23 cellular contexts compared by ENCODE assay signal in the genomic region with DNA sequence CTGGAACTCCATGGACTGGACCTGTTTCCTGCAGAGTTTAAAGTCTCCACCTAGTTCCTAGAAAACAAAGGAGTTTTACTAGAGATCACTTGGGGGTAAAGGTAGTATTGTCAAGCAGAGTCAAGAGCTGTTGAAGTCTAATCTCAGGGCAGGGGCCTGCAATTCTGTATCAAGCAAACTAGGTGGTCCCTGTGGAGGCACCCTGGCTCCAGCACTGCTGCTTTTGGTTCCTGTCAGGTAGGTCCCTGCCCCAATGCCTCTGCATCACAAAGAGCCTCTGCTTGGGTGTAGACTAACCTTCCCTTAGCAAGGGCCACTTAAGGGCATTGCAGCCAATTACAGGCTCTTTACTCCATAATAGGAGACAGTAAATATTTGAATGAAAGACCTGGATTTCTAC. TPM values are rescaled to one million over a fixed set of nuclear protein-coding genes. Genes with fewer than 3 reads are reported as not detected.
DNase-seq lines count a peak whose midpoint lies in the region.
"Had no signal": no experiment of that assay in that cellular context is flagged by ENCODE, and none has a peak within 500 bp of the region (broad histone marks: within the 10 kb centered on the region; RNA-seq: fewer than 3 reads in every experiment).

No MANE protein-coding gene starts in this region.

- no peak overlapping the region for H2AFZ ChIP-seq in neuronal stem cell (ENCODE audit: low read length)
- H2AFZ ChIP-seq: PC-9 had no signal

- peak overlapping the region; percentile 8 for H4K8ac ChIP-seq in neuronal stem cell (ENCODE audit: low read depth, low read length)

- H2AK5ac ChIP-seq in neuronal stem cell (ENCODE audit: low read depth, low read length): no peak overlapping the region

- H3K9ac ChIP-seq in HUES48 (ENCODE audit: low read depth, low read length) (no peak overlapping the region), neuronal stem cell (ENCODE audit: low read depth, low read length, poor library complexity) (no peak overlapping the region)
- H3K9ac ChIP-seq: BLaER1 treated with 17β-estradiol and CSF1 and Interleukin-3, amounts not matched to agents 10 nM and 100 nM had no signal

- H3K27ac Mint-ChIP-seq in activated naive CD4-positive, alpha-beta T cell treated with anti-CD3 and anti-CD28 coated beads for 36 hours: peak overlapping the region; percentile 97
- peak overlapping the region; percentile 97 for H3K27ac Mint-ChIP-seq in activated naive CD8-positive, alpha-beta T cell
- H3K27ac Mint-ChIP-seq: HFFc6 had no signal

- H3K9me3 Mint-ChIP-seq in activated naive CD4-positive, alpha-beta T cell treated with anti-CD3 and anti-CD28 coated beads for 36 hours: no peaks in the 10 kb centered on the region
- peaks cover 3% of the 10 kb centered on the region for H3K9me3 Mint-ChIP-seq in activated naive CD8-positive, alpha-beta T cell (ENCODE audit: low read depth)
- H3K9me3 Mint-ChIP-seq: CD8-positive, alpha-beta T cell; HFFc6 had no signal

- H3K9me3 ChIP-seq in HUES48 (ENCODE audit: control insufficient read depth, insufficient read depth, low read length) (no peaks in the 10 kb centered on the region), neuronal stem cell (replicated peaks in 1 of 2; ENCODE audit: control insufficient read depth in 2 of 2, insufficient read depth in 1 of 2, low read depth in 1 of 2, low read length in 2 of 2) (peaks cover 0 to 2% of the 10 kb centered on the region in 2 donors)

- intact Hi-C loops in activated naive CD4-positive, alpha-beta T cell treated with anti-CD3 and anti-CD28 coated beads for 36 hours (cut with micrococcal nuclease): no loop called here

- H3K4ac ChIP-seq in neuronal stem cell (ENCODE audit: low read length): no peak overlapping the region

- no peak overlapping the region for H3K18ac ChIP-seq in neuronal stem cell (ENCODE audit: low read length)

- H2BK120ac ChIP-seq in neuronal stem cell (ENCODE audit: low read depth, low read length): no peak overlapping the region

- no peaks in the 10 kb centered on the region for H3K27me3 ChIP-seq in HUES48 (ENCODE audit: control insufficient read depth, insufficient read depth, low read length)
- no peaks in the 10 kb centered on the region for H3K27me3 ChIP-seq in neuronal stem cell (ENCODE audit: control insufficient read depth in 3 of 3, insufficient read depth in 3 of 3, low read depth in 1 of 3, low read length in 3 of 3)
- H3K27me3 ChIP-seq: BLaER1 treated with 17β-estradiol and CSF1 and Interleukin-3, amounts not matched to agents 10 nM and 100 nM had no signal

- H3K27ac ChIP-seq in HUES48 (ENCODE audit: low read depth, low read length) (peak overlapping the region; percentile 17), neuronal stem cell (replicated peaks; ENCODE audit: low read length) (no peak overlapping the region)
- H3K27ac ChIP-seq: BLaER1 treated with 17β-estradiol and CSF1 and Interleukin-3, amounts not matched to agents 10 nM and 100 nM; PC-9; RWPE1 had no signal

- H3K4me1 ChIP-seq in HUES48 (ENCODE audit: control insufficient read depth, insufficient read depth, low read length) (peaks cover 11% of the 10 kb centered on the region; the same call in 1 of the 2 replicates), neuronal stem cell (ENCODE audit: control insufficient read depth in 2 of 2, insufficient read depth in 1 of 2, low read depth in 1 of 2, low read length in 2 of 2) (no peaks in the 10 kb centered on the region)

- no peak overlapping the region for H2BK12ac ChIP-seq in neuronal stem cell (ENCODE audit: low read length)

- no peak overlapping the region for H3K23ac ChIP-seq in neuronal stem cell (ENCODE audit: low read depth, low read length, poor library complexity)

- H2BK15ac ChIP-seq in neuronal stem cell (ENCODE audit: low read length): no peak overlapping the region

- no peak for DNase-seq in activated naive CD4-positive, alpha-beta T cell treated with anti-CD3 and anti-CD28 coated beads for 36 hours
- no peak for DNase-seq in activated naive CD4-positive, alpha-beta T cell treated with Interleukin-2 at 50 U/mL for 16 hours
- DNase-seq in neuronal stem cell (ENCODE audit: low spot score) (no peak), NCI-H510A (lab: John Stamatoyannopoulos, UW) (no peak)
- no peak for DNase-seq in stimulated activated CD4-positive, alpha-beta T cell treated with anti-CD3 and anti-CD28 coated beads, Interleukin-4, amount 100 ng/mL, for 4 hours
- DNase-seq: Calu3; CD8-positive, alpha-beta T cell; DMS53; EL; GOT3; HFFc6; IMR-90; NCI-H1048; NCI-H1436 treated with DMSO at 0.1 percent for 48 hours; NCI-H2081; NCI-H524; NCI-H82; PC-9; SIG-M5 had no signal

- no peaks in the 10 kb centered on the region for H3K27me3 Mint-ChIP-seq in activated naive CD4-positive, alpha-beta T cell treated with anti-CD3 and anti-CD28 coated beads for 36 hours (ENCODE audit: low read depth)
- H3K27me3 Mint-ChIP-seq in activated naive CD8-positive, alpha-beta T cell: no peaks in the 10 kb centered on the region

- no peak overlapping the region for H2BK5ac ChIP-seq in neuronal stem cell (ENCODE audit: low read length)

- H3K36me3 Mint-ChIP-seq in activated naive CD4-positive, alpha-beta T cell treated with anti-CD3 and anti-CD28 coated beads for 36 hours (ENCODE audit: low read depth): peaks cover 39% of the 10 kb centered on the region
- H3K36me3 Mint-ChIP-seq in activated naive CD8-positive, alpha-beta T cell: peaks cover 29% of the 10 kb centered on the region

- H3K14ac ChIP-seq in neuronal stem cell (ENCODE audit: low read length): no peak overlapping the region

- H3K4me1 Mint-ChIP-seq in activated naive CD4-positive, alpha-beta T cell treated with anti-CD3 and anti-CD28 coated beads for 36 hours (ENCODE audit: low read depth): peaks cover 60% of the 10 kb centered on the region
- peaks cover 62% of the 10 kb centered on the region for H3K4me1 Mint-ChIP-seq in activated naive CD8-positive, alpha-beta T cell (ENCODE audit: low read depth)

- no peak overlapping the region for H3K4me3 ChIP-seq in HUES48 (ENCODE audit: low read depth, low read length)
- no peak overlapping the region for H3K4me3 ChIP-seq in neuronal stem cell (ENCODE audit: low read length in 2 of 2)
- H3K4me3 ChIP-seq: BLaER1 treated with 17β-estradiol and CSF1 and Interleukin-3, amounts not matched to agents 10 nM and 100 nM; PC-9 had no signal

- H3K36me3 ChIP-seq in HUES48 (ENCODE audit: control insufficient read depth, insufficient read depth, low read length): no peaks in the 10 kb centered on the region; the same call in 1 of the 2 replicates
- peaks cover 0 to 5% of the 10 kb centered on the region in 2 donors for H3K36me3 ChIP-seq in neuronal stem cell (replicated peaks in 1 of 2; ENCODE audit: control insufficient read depth in 2 of 2, insufficient read depth in 2 of 2, low read length in 2 of 2)

- H3K4me2 ChIP-seq in neuronal stem cell (ENCODE audit: insufficient read depth, low read length, poor library complexity, severe bottlenecking): no peak overlapping the region
- H3K4me2 ChIP-seq: BLaER1 treated with 17β-estradiol and CSF1 and Interleukin-3, amounts not matched to agents 10 nM and 100 nM; PC-9 had no signal

- H4K91ac ChIP-seq in neuronal stem cell (ENCODE audit: low read depth, low read length, poor library complexity): no peak overlapping the region

- H3K79me1 ChIP-seq in neuronal stem cell (ENCODE audit: low read depth, low read length): no peaks in the 10 kb centered on the region

- CTCF ChIA-PET in activated naive CD4-positive, alpha-beta T cell treated with anti-CD3 and anti-CD28 coated beads for 36 hours (lab: Charles Lee): no interaction called here

- no peak overlapping the region for H3K4me3 Mint-ChIP-seq in activated naive CD4-positive, alpha-beta T cell treated with anti-CD3 and anti-CD28 coated beads for 36 hours
- no peak overlapping the region for H3K4me3 Mint-ChIP-seq in activated naive CD8-positive, alpha-beta T cell
- H3K4me3 Mint-ChIP-seq: CD8-positive, alpha-beta T cell; HFFc6 had no signal

RNA-seq across cellular contexts. Expression of gene ZSCAN25, which starts 22.5 kb away (rescaled TPM):
- 10 to 100 TPM; 20.7 to 22.3 TPM for total RNA-seq in activated naive CD4-positive, alpha-beta T cell treated with anti-CD3 and anti-CD28 coated beads for 36 hours
- polyA plus RNA-seq in neuronal stem cell (2013, experiment 1 of 2): 5.5 TPM
- 5.9 TPM for polyA plus RNA-seq in neuronal stem cell (2013, experiment 2 of 2)

RNA-seq across cellular contexts. Expression of gene CYP3A5, which starts 40.5 kb away (rescaled TPM):
- under 1 TPM; 0.86 TPM for total RNA-seq in activated naive CD4-positive, alpha-beta T cell treated with anti-CD3 and anti-CD28 coated beads for 36 hours
- 0.01 TPM for polyA plus RNA-seq in neuronal stem cell (2013, experiment 1 of 2)
- polyA plus RNA-seq in neuronal stem cell (2013, experiment 2 of 2): 0.06 TPM
- total RNA-seq: CD8-positive, alpha-beta T cell; IMR-90 had no signal
- polyA plus RNA-seq: IMR-90 had no signal

RNA-seq across cellular contexts. Expression of gene TMEM225B, which starts 41.2 kb away (rescaled TPM):
- 1 to 10 TPM in 1 of 2 experiments, under 1 TPM in 1; 0.98 to 1.7 TPM for total RNA-seq in activated naive CD4-positive, alpha-beta T cell treated with anti-CD3 and anti-CD28 coated beads for 36 hours
- polyA plus RNA-seq in neuronal stem cell (2013, experiment 1 of 2): 1.3 TPM
- polyA plus RNA-seq in neuronal stem cell (2013, experiment 2 of 2): 1.5 TPM
- total RNA-seq: Calu3 had no signal
